In the genomic region with DNA sequence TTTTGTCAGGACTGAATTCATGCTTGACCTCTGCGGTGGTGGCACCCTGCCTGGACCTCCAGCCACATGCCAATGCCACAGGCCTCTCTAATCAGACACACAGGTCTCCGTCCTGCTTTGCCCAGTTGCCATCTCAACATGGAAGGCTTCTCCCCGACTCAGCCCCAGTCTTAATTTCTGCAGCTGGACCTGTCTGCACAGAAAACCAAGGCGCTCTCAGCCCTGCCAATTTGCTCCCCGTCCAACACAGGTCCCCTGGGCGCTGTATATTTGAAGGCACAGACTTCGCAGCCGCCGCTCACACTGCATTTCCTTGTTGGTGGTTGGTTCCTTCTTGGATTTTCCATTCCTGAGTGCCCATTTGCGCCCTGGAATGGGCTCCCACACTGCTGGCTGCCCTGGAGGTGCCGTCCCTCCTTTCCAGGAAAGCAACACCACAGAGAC, we compare ENCODE assay signal across 14 cellular contexts. TPM values are rescaled to one million over a fixed set of nuclear protein-coding genes. Genes with fewer than 3 reads are reported as not detected.
DNase-seq lines count a peak whose midpoint lies in the region; TF ChIP-seq lines count a peak whose summit lies in the region.
"Had no signal": no experiment of that assay in that cellular context is flagged by ENCODE, and none has a peak within 500 bp of the region (broad histone marks: within the 10 kb centered on the region; RNA-seq: fewer than 3 reads in every experiment).

No MANE protein-coding gene starts in this region.

- H3K27me3 ChIP-seq in esophagus (ENCODE audit: control insufficient read depth in 1 of 2, insufficient read depth in 2 of 2, low read length in 2 of 2) = no peaks in the 10 kb centered on the region
- H3K27me3 ChIP-seq in osteoblast (ENCODE audit: insufficient read depth, low read length) = no peaks in the 10 kb centered on the region
- H3K27me3 ChIP-seq: SJSA1 had no signal

- H4K20me1 ChIP-seq in osteoblast (ENCODE audit: insufficient read depth, low read length) = no peaks in the 10 kb centered on the region

- H3K4me1 ChIP-seq in esophagus (ENCODE audit: control insufficient read depth in 2 of 2, insufficient read depth in 2 of 2, low read length in 1 of 2) (peaks cover 5 to 6% of the 10 kb centered on the region in 2 donors), osteoblast (ENCODE audit: insufficient read depth, low read length) (peaks cover 19% of the 10 kb centered on the region)

- H2AFZ ChIP-seq in osteoblast (ENCODE audit: low read length) = no peak overlapping the region

- peak; percentile 90 for DNase-seq in DMS79 treated with DMSO at 0.1 percent for 48 hours (lab: John Stamatoyannopoulos, UW)
- DNase-seq in NCI-H2171 treated with DMSO at 0.1 percent for 48 hours (lab: John Stamatoyannopoulos, UW) = peak; percentile 48
- peak; percentile 86 for DNase-seq in osteoblast (ENCODE audit: insufficient read length, low spot score, missing footprints)
- DNase-seq in activated naive CD8-positive, alpha-beta T cell treated with anti-CD3 and anti-CD28 coated beads for 36 hours = no peak
- no peak for DNase-seq in SW480 (ENCODE audit: low spot score)
- DNase-seq in nucleus accumbens (lab: John Stamatoyannopoulos, UW) = no peak
- DNase-seq in NK-92 (lab: John Stamatoyannopoulos, UW; ENCODE audit: unreplicated experiment) = no peak
- DNase-seq: activated B cell treated with CpG ODN at 0.5 μM for 24 hours; activated CD8-positive, alpha-beta memory T cell treated with anti-CD3 and anti-CD28 coated beads, Interleukin-2, amount 50 U/mL, for 48 hours had no signal

- TF ChIP-seq CTCF in osteoblast (IDR thresholded peaks at IDR 0.05; ENCODE audit: extremely low read depth, low read depth, low read length) = no peak

- WGBS in esophagus, 2 donors = 46 to 56% methylated on average over 11 of the region's 11 CpGs

- no peaks in the 10 kb centered on the region for H3K27me3 Mint-ChIP-seq in activated naive CD8-positive, alpha-beta T cell treated with anti-CD3 and anti-CD28 coated beads for 36 hours
- H3K27me3 Mint-ChIP-seq: activated B cell treated with CpG ODN at 0.5 μM for 24 hours, memory B cell had no signal

- H3K36me3 Mint-ChIP-seq in activated naive CD8-positive, alpha-beta T cell treated with anti-CD3 and anti-CD28 coated beads for 36 hours = peaks cover 2% of the 10 kb centered on the region

- no peaks in the 10 kb centered on the region for H3K36me3 ChIP-seq in esophagus (ENCODE audit: control insufficient read depth in 2 of 2, insufficient read depth in 2 of 2, low read length in 1 of 2)
- H3K36me3 ChIP-seq in osteoblast (ENCODE audit: insufficient read depth, low read length) = no peaks in the 10 kb centered on the region

- peak overlapping the region; percentile 23 for H3K4me2 ChIP-seq in osteoblast (ENCODE audit: insufficient read depth, low read length)

- no peaks in the 10 kb centered on the region for H3K79me2 ChIP-seq in osteoblast (ENCODE audit: insufficient read depth, low read length)

- peaks cover 2% of the 10 kb centered on the region for H3K4me1 Mint-ChIP-seq in activated naive CD8-positive, alpha-beta T cell treated with anti-CD3 and anti-CD28 coated beads for 36 hours
- H3K4me1 Mint-ChIP-seq: activated B cell treated with CpG ODN at 0.5 μM for 24 hours, memory B cell had no signal

- H3K9me3 Mint-ChIP-seq in activated naive CD8-positive, alpha-beta T cell treated with anti-CD3 and anti-CD28 coated beads for 36 hours = no peaks in the 10 kb centered on the region
- H3K9me3 Mint-ChIP-seq: activated B cell treated with CpG ODN at 0.5 μM for 24 hours, memory B cell had no signal

- H3K27ac ChIP-seq in esophagus (ENCODE audit: low read depth in 2 of 2, low read length in 1 of 2) (peak overlapping the region; percentile 33 to 36), osteoblast (ENCODE audit: low read depth, low read length) (peak overlapping the region; percentile 9)
- H3K27ac ChIP-seq: SJSA1 had no signal

- no peak overlapping the region for H3K4me3 Mint-ChIP-seq in activated naive CD8-positive, alpha-beta T cell treated with anti-CD3 and anti-CD28 coated beads for 36 hours
- H3K4me3 Mint-ChIP-seq: activated B cell treated with CpG ODN at 0.5 μM for 24 hours, memory B cell had no signal

- H3K4me3 ChIP-seq in esophagus (ENCODE audit: low read depth in 1 of 2, low read length in 2 of 2) (peak overlapping the region in 1 of 2 donors; percentile 8), osteoblast (ENCODE audit: insufficient read depth, low read length) (peak overlapping the region; percentile 5)
- H3K4me3 ChIP-seq: SJSA1 had no signal

- no peak overlapping the region for H3K27ac Mint-ChIP-seq in activated naive CD8-positive, alpha-beta T cell treated with anti-CD3 and anti-CD28 coated beads for 36 hours
- H3K27ac Mint-ChIP-seq: activated B cell treated with CpG ODN at 0.5 μM for 24 hours had no signal

- H3K9me3 ChIP-seq in esophagus (ENCODE audit: control insufficient read depth in 2 of 2, insufficient read depth in 1 of 2, low read depth in 1 of 2, low read length in 1 of 2) (no peaks in the 10 kb centered on the region), osteoblast (ENCODE audit: low read depth, low read length) (no peaks in the 10 kb centered on the region)
- H3K9me3 ChIP-seq: SJSA1 had no signal

RNA-seq across cellular contexts. Expression of a gene that starts 28.0 kb away (rescaled TPM):
- polyA plus RNA-seq in esophagus = 10 to 100 TPM; 18.5 to 28.0 TPM
- total RNA-seq in osteoblast = 11.2 and 13.3 TPM in 2 replicates
- total RNA-seq in activated naive CD8-positive, alpha-beta T cell treated with anti-CD3 and anti-CD28 coated beads for 36 hours = 1 to 10 TPM; 2.2 to 2.3 TPM

RNA-seq across cellular contexts. Expression of a gene that starts 34.8 kb away (rescaled TPM):
- polyA plus RNA-seq in esophagus = 1 to 10 TPM; 3.8 to 5.7 TPM
- 31.1 and 32.1 TPM in 2 replicates for total RNA-seq in osteoblast
- 10 to 100 TPM; 54.1 to 55.1 TPM for total RNA-seq in activated naive CD8-positive, alpha-beta T cell treated with anti-CD3 and anti-CD28 coated beads for 36 hours

RNA-seq across cellular contexts. Expression of a gene that starts 35.6 kb away (rescaled TPM):
- under 1 TPM; 0.02 to 0.04 TPM for polyA plus RNA-seq in esophagus
- under 0.01 and 0.29 TPM in 2 replicates for total RNA-seq in osteoblast
- not detected for total RNA-seq in activated naive CD8-positive, alpha-beta T cell treated with anti-CD3 and anti-CD28 coated beads for 36 hours
- total RNA-seq: activated B cell treated with CpG ODN at 0.5 μM for 24 hours, MCF 10A, NCI-H460, SJSA1 had no signal

RNA-seq across cellular contexts. Expression of a gene that starts 53.5 kb away (rescaled TPM):
- polyA plus RNA-seq in esophagus = 10 to 100 TPM; 23.9 to 53.9 TPM
- 3.3 and 5.0 TPM in 2 replicates for total RNA-seq in osteoblast
- total RNA-seq in activated naive CD8-positive, alpha-beta T cell treated with anti-CD3 and anti-CD28 coated beads for 36 hours = 10 to 100 TPM; 64.7 to 67.8 TPM

Comparison
In these comparisons a context has a peak if more than half of its experiments do, and no peak if none do; other contexts are left out.
1. DNase-seq: peak in DMS79 treated with DMSO at 0.1 percent for 48 hours (single experiment), NCI-H2171 treated with DMSO at 0.1 percent for 48 hours (single experiment) and osteoblast (single experiment); none in activated naive CD8-positive, alpha-beta T cell treated with anti-CD3 and anti-CD28 coated beads for 36 hours (single experiment), SW480 (single experiment), nucleus accumbens (0 of 56) and NK-92 (single experiment).